In genomic region chr20:33401042-33401921, GRCh38 we compare ENCODE assay signal across 8 cellular contexts. TPM values are rescaled to one million over a fixed set of nuclear protein-coding genes. Genes with fewer than 3 reads are reported as not detected.
DNase-seq lines count a peak whose midpoint lies in the region; ATAC-seq and TF ChIP-seq lines count a peak whose summit lies in the region.

A gene with protein sequence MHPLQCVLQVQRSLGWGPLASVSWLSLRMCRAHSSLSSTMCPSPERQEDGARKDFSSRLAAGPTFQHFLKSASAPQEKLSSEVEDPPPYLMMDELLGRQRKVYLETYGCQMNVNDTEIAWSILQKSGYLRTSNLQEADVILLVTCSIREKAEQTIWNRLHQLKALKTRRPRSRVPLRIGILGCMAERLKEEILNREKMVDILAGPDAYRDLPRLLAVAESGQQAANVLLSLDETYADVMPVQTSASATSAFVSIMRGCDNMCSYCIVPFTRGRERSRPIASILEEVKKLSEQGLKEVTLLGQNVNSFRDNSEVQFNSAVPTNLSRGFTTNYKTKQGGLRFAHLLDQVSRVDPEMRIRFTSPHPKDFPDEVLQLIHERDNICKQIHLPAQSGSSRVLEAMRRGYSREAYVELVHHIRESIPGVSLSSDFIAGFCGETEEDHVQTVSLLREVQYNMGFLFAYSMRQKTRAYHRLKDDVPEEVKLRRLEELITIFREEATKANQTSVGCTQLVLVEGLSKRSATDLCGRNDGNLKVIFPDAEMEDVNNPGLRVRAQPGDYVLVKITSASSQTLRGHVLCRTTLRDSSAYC (minus strand): TSS chr20:33401519. CDS start chr20:33397064, 4,455 bp downstream.

- H3K27me3 Mint-ChIP-seq in chondrocyte (ENCODE audit: low read depth): no peaks in the 10 kb centered on the region

- CTCF ChIA-PET in AG04449 (lab: Yijun Ruan, JAX): interaction anchor here (0.7 to 1.6 kb wide), 5 partner anchors 9 to 252 kb away, joined by 3 to 6 read pairs (median 4); no protein-coding TSS in a partner anchor

- ATAC-seq in GM18909 (IDR thresholded peaks at IDR 0.05; ENCODE audit: poor library complexity, unreplicated experiment) (peak; percentile 82), HG03378 (IDR thresholded peaks at IDR 0.05; ENCODE audit: unreplicated experiment) (peak; percentile 77)

- H3K9me3 Mint-ChIP-seq in chondrocyte (ENCODE audit: low read depth): no peaks in the 10 kb centered on the region

- peak within 1 kb of the TSS; percentile 91 for H3K27ac Mint-ChIP-seq in chondrocyte (ENCODE audit: unreplicated experiment)

- peak within 1 kb of the TSS; percentile 92 for H3K4me3 Mint-ChIP-seq in chondrocyte (ENCODE audit: unreplicated experiment)

- DNase-seq in AG04449 (ENCODE audit: low read depth, low spot score) (peak; percentile 47), NCI-H510A (lab: John Stamatoyannopoulos, UW) (peak; percentile 85), chondrocyte (ENCODE audit: low spot score) (no peak), kidney glomerular epithelial cell (lab: John Stamatoyannopoulos, UW) (peak; percentile 73)
- DNase-seq in activated CD4-positive, alpha-beta T cell treated with anti-CD3 and anti-CD28 coated beads for 24 hours (ENCODE audit: low read depth in 2 of 2): peak; percentile 73 to 80
- peak; percentile 90 for DNase-seq in stimulated activated CD4-positive, alpha-beta T cell treated with anti-CD3 and anti-CD28 coated beads, Interleukin-15, amount 100 ng/mL, for 24 hours

- H3K4me1 Mint-ChIP-seq in chondrocyte (ENCODE audit: low read depth): peaks cover 32% of the 10 kb centered on the region

- POLR2A ChIA-PET in AG04449 (lab: Yijun Ruan, JAX): interaction anchor here (0.8 to 1.2 kb wide), 3 partner anchors 10 to 42 kb away, joined by 3 to 4 read pairs (median 3); no protein-coding TSS in a partner anchor

- TF ChIP-seq CTCF in AG04449 (IDR thresholded peaks at IDR 0.05; ENCODE audit: insufficient read depth, low read length, missing control alignments): no peak
- TF ChIP-seq CTCF in chondrocyte (IDR thresholded peaks at IDR 0.05): peak; percentile 21

- peak within 1 kb of the TSS; percentile 97 for H3K4me3 ChIP-seq in AG04449 (ENCODE audit: low read depth, low read length)

- H3K36me3 Mint-ChIP-seq in chondrocyte (ENCODE audit: low read depth): peaks cover under 1% of the 10 kb centered on the region

RNA-seq across cellular contexts. Expression of the gene that starts here (rescaled TPM):
- 21.7 to 28.3 TPM (median 26.1 TPM) in 3 replicates for total RNA-seq in chondrocyte
